24 cellular contexts compared by ENCODE assay signal in the genomic region with DNA sequence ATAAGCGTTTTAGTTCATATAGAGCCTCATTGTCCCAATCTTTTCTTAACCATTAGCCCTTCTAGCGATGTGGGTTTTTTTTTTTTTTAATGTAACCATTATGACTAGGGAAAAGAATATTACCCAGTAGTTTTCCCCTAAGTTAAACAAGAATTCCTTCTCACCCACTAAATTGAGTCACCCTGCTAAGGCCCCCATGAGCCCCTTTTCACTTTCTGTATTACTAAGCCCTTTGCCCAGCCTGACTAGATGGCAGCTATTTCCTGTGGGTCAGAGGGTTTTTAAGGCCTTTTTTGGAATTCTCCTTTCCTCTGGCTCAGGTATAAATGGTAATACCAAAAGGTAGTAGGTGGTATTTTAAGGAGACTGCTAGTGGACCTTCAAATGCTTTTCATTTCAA.
DNase-seq lines count a peak whose midpoint lies in the region.
"Had no signal": no experiment of that assay in that cellular context is flagged by ENCODE, and none has a peak within 500 bp of the region (broad histone marks: within the 10 kb centered on the region; RNA-seq: fewer than 3 reads in every experiment).

No MANE protein-coding gene starts in this region.

- DNase-seq in EL (peak; percentile 26), RPMI7951 (ENCODE audit: low read depth) (peak; percentile 63), kidney tubule cell (ENCODE audit: low spot score) (peak; percentile 55), NCI-H524 treated with DMSO at 0.1 percent for 48 hours (lab: John Stamatoyannopoulos, UW) (no peak), neuronal stem cell (ENCODE audit: low spot score) (no peak), SK-N-DZ (ENCODE audit: low spot score) (no peak)
- DNase-seq: activated CD4-positive, alpha-beta memory T cell treated with anti-CD3 and anti-CD28 coated beads, Interleukin-2, amount 10 ng/mL, durations not matched to agents 7 days and 5 days; activated naive CD4-positive, alpha-beta T cell; amniotic stem cell; brain microvascular endothelial cell; hypothalamus; immature natural killer cell; IMR-90; left ventricle myocardium inferior; naive B cell; NCI-H1105; NCI-H1930; NK-92 treated with Interleukin-12 subunit alpha and Interleukin-12 subunit beta, amount 100 ng/mL, for 24 hours; occipital lobe; stimulated activated CD4-positive, alpha-beta T cell treated with anti-CD3 and anti-CD28 coated beads, Interleukin-2, amount 100 ng/mL, for 24 hours; substantia nigra; upper lobe of right lung had no signal

- no peaks in the 10 kb centered on the region for H3K27me3 ChIP-seq in BLaER1 treated with 17β-estradiol and CSF1 and Interleukin-3, amounts not matched to agents 10 nM and 100 nM
- H3K27me3 ChIP-seq in neuronal stem cell (ENCODE audit: control insufficient read depth in 3 of 3, insufficient read depth in 3 of 3, low read depth in 1 of 3, low read length in 3 of 3), result no peaks in the 10 kb centered on the region
- H3K27me3 ChIP-seq: brain microvascular endothelial cell, SJCRH30, upper lobe of right lung had no signal

- H2AK5ac ChIP-seq in neuronal stem cell (ENCODE audit: low read depth, low read length), result no peak overlapping the region

- no peaks in the 10 kb centered on the region for H4K20me1 ChIP-seq in BLaER1 treated with 17β-estradiol and CSF1 and Interleukin-3, amounts not matched to agents 10 nM and 100 nM

- peak overlapping the region in 2 of 11 experiments; percentile 77 to 84; a peak in 2 of 22 replicates for H3K9ac ChIP-seq in BLaER1 treated with 17β-estradiol and CSF1 and Interleukin-3, amounts not matched to agents 10 nM and 100 nM
- no peak overlapping the region for H3K9ac ChIP-seq in neuronal stem cell (ENCODE audit: low read depth, low read length, poor library complexity)

- H3K79me1 ChIP-seq in neuronal stem cell (ENCODE audit: low read depth, low read length), result no peaks in the 10 kb centered on the region

- H2BK120ac ChIP-seq in neuronal stem cell (ENCODE audit: low read depth, low read length), result no peak overlapping the region

- H3K27ac ChIP-seq in BLaER1 treated with 17β-estradiol and CSF1 and Interleukin-3, amounts not matched to agents 10 nM and 100 nM, result peak overlapping the region in 8 of 11 experiments; percentile 68 to 97 (median 83); a peak in 12 of 22 replicates
- H3K27ac ChIP-seq in neuronal stem cell (replicated peaks; ENCODE audit: low read length), result no peak overlapping the region
- H3K27ac ChIP-seq: SJCRH30 had no signal

- no peak overlapping the region for H2AFZ ChIP-seq in neuronal stem cell (ENCODE audit: low read length)

- peak overlapping the region in 9 of 11 experiments; percentile 77 to 94 (median 85); a peak in 13 of 22 replicates for H3K4me2 ChIP-seq in BLaER1 treated with 17β-estradiol and CSF1 and Interleukin-3, amounts not matched to agents 10 nM and 100 nM
- no peak overlapping the region for H3K4me2 ChIP-seq in neuronal stem cell (ENCODE audit: insufficient read depth, low read length, poor library complexity, severe bottlenecking)

- H2BK15ac ChIP-seq in neuronal stem cell (ENCODE audit: low read length), result no peak overlapping the region

- peaks cover 24 to 80% (median 48%) of the 10 kb centered on the region in 10 experiments for H3K4me1 ChIP-seq in BLaER1 treated with 17β-estradiol and CSF1 and Interleukin-3, amounts not matched to agents 10 nM and 100 nM
- peaks cover 2 to 5% of the 10 kb centered on the region in 2 donors for H3K4me1 ChIP-seq in neuronal stem cell (ENCODE audit: control insufficient read depth in 2 of 2, insufficient read depth in 1 of 2, low read depth in 1 of 2, low read length in 2 of 2)

- H3K9me3 ChIP-seq in BLaER1 treated with 17β-estradiol and CSF1 and Interleukin-3, amounts not matched to agents 10 nM and 100 nM (replicated peaks in 1 of 11), result peaks cover 0 to 7% (median 0%) of the 10 kb centered on the region in 11 experiments; a peak in 7 of 22 replicates
- no peaks in the 10 kb centered on the region for H3K9me3 ChIP-seq in neuronal stem cell (replicated peaks in 1 of 2; ENCODE audit: control insufficient read depth in 2 of 2, insufficient read depth in 1 of 2, low read depth in 1 of 2, low read length in 2 of 2)
- H3K9me3 ChIP-seq: left ventricle myocardium inferior, SJCRH30, upper lobe of right lung had no signal

- no peak overlapping the region for H3K4ac ChIP-seq in neuronal stem cell (ENCODE audit: low read length)

- H3K18ac ChIP-seq in neuronal stem cell (ENCODE audit: low read length), result no peak overlapping the region

- no peak overlapping the region for H4K8ac ChIP-seq in neuronal stem cell (ENCODE audit: low read depth, low read length)

- WGBS in neuronal stem cell (ENCODE audit: extremely low coverage in 2 of 2, insufficient read length in 2 of 2, insufficient replicate concordance in 1 of 2), 2 donors, result no CpG with 5 or more reads among the region's 2 CpGs

- no peak overlapping the region for H2BK12ac ChIP-seq in neuronal stem cell (ENCODE audit: low read length)

- no peak overlapping the region for H3K4me3 ChIP-seq in BLaER1 treated with 17β-estradiol and CSF1 and Interleukin-3, amounts not matched to agents 10 nM and 100 nM
- no peak overlapping the region for H3K4me3 ChIP-seq in neuronal stem cell (ENCODE audit: low read length in 2 of 2)
- H3K4me3 ChIP-seq: left ventricle myocardium inferior, SJCRH30, upper lobe of right lung had no signal

- no peak overlapping the region for H3K23ac ChIP-seq in neuronal stem cell (ENCODE audit: low read depth, low read length, poor library complexity)

- H2BK5ac ChIP-seq in neuronal stem cell (ENCODE audit: low read length), result no peak overlapping the region

- no peak overlapping the region for H3K14ac ChIP-seq in neuronal stem cell (ENCODE audit: low read length)

- no peak overlapping the region for H4K91ac ChIP-seq in neuronal stem cell (ENCODE audit: low read depth, low read length, poor library complexity)

- no peaks in the 10 kb centered on the region for H3K36me3 ChIP-seq in BLaER1 treated with 17β-estradiol and CSF1 and Interleukin-3, amounts not matched to agents 10 nM and 100 nM
- no peaks in the 10 kb centered on the region for H3K36me3 ChIP-seq in neuronal stem cell (replicated peaks in 1 of 2; ENCODE audit: control insufficient read depth in 2 of 2, insufficient read depth in 2 of 2, low read length in 2 of 2)
- H3K36me3 ChIP-seq: brain microvascular endothelial cell, left ventricle myocardium inferior, SJCRH30, upper lobe of right lung had no signal

Comparison
In these comparisons a context has a peak if more than half of its experiments do, and no peak if none do; other contexts are left out.
1. DNase-seq: peak in EL (single experiment), RPMI7951 (single experiment) and kidney tubule cell (single experiment); none in NCI-H524 treated with DMSO at 0.1 percent for 48 hours (single experiment), neuronal stem cell (single experiment) and SK-N-DZ (single experiment).